Comparison of ENCODE assay signal across 23 cellular contexts in genomic region chr1:26684763-26685162, GRCh38. TPM values are rescaled to one million over a fixed set of nuclear protein-coding genes. Genes with fewer than 3 reads are reported as not detected.
DNase-seq lines count a peak whose midpoint lies in the region; ATAC-seq, FAIRE-seq and TF ChIP-seq lines count a peak whose summit lies in the region.
"Had no signal": no experiment of that assay in that cellular context is flagged by ENCODE, and none has a peak within 500 bp of the region (broad histone marks: within the 10 kb centered on the region; RNA-seq: fewer than 3 reads in every experiment).

No MANE protein-coding gene starts in this region.

- peaks cover under 1 to 9% of the 10 kb centered on the region in 2 donors for H3K4me1 Mint-ChIP-seq in stimulated activated naive B cell treated with anti-CD40 and anti-IgM and Interleukin-4, amounts not matched to agents 10 μg/mL and 1 μg/mL and 100 μg/mL, for 72 hours
- H3K4me1 Mint-ChIP-seq in mesothelial cell of epicardium: peaks cover 6% of the 10 kb centered on the region

- no peak overlapping the region for H3K18ac ChIP-seq in mesendoderm (ENCODE audit: low read length)

- H2AFZ ChIP-seq in K562 (ENCODE audit: low read depth, low read length): peak overlapping the region; percentile 66

- H3K4ac ChIP-seq in mesendoderm (ENCODE audit: low read depth, low read length): no peak overlapping the region

- TF ChIP-seq POLR2A in GM12892 (IDR thresholded peaks at IDR 0.05; ENCODE audit: low read depth, low read length): no peak
- no peak for TF ChIP-seq POLR2A in K562 (conservative IDR thresholded peaks at IDR 0.05)

- H3K4me3 ChIP-seq in BLaER1 (no peak overlapping the region), K562 (no peak overlapping the region), mesendoderm (ENCODE audit: low read length) (no peak overlapping the region)
- H3K4me3 ChIP-seq: Peyer's patch, SJCRH30 had no signal

- H4K20me1 ChIP-seq in BLaER1 (no peaks in the 10 kb centered on the region), K562 (replicated peaks; ENCODE audit: control insufficient read depth, insufficient read depth, low read length) (no peaks in the 10 kb centered on the region)

- no peak overlapping the region for H2AK5ac ChIP-seq in mesendoderm (ENCODE audit: low read length)

- BruUV-seq in K562 (replicated peaks; lab: Mats Ljungman, UMichigan): no TSS peak

- H3K79me1 ChIP-seq in mesendoderm (ENCODE audit: low read length): no peaks in the 10 kb centered on the region

- CTCF ChIA-PET in K562 (lab: Yijun Ruan, JAX; ENCODE audit: low intra/inter-chr PET ratio): interaction anchor here (0.6 kb wide), 1 partner anchor 108 kb away, joined by 4 read pairs; no protein-coding TSS in a partner anchor

- peaks cover 17% of the 10 kb centered on the region for H3K4me1 ChIP-seq in BLaER1
- H3K4me1 ChIP-seq in K562 (replicated peaks in 1 of 2; ENCODE audit: control insufficient read depth in 2 of 2, insufficient read depth in 2 of 2, low read length in 2 of 2): peaks cover 21 to 23% of the 10 kb centered on the region in 2 experiments; a peak in 4 of 5 replicates
- no peaks in the 10 kb centered on the region for H3K4me1 ChIP-seq in mesendoderm (ENCODE audit: control insufficient read depth, low read depth, low read length)
- H3K4me1 ChIP-seq: Peyer's patch, SJCRH30 had no signal

- POLR2A ChIA-PET in K562 (lab: Yijun Ruan, JAX): interaction anchor here (0.6 to 9.7 kb wide), 4 partner anchors 12 to 754 kb away, joined by 3 to 159 read pairs (median 4); partner anchors contain the start of gene ARID1A

- H3K27me3 ChIP-seq in BLaER1 (no peaks in the 10 kb centered on the region), K562 (ENCODE audit: control insufficient read depth in 2 of 2, insufficient read depth in 2 of 2, low read length in 2 of 2) (no peaks in the 10 kb centered on the region), mesendoderm (ENCODE audit: insufficient read depth, low read length, poor library complexity) (no peaks in the 10 kb centered on the region)
- H3K27me3 ChIP-seq: Peyer's patch, SJCRH30 had no signal

- no peaks in the 10 kb centered on the region for H3K36me3 ChIP-seq in BLaER1
- no peaks in the 10 kb centered on the region for H3K36me3 ChIP-seq in K562 (ENCODE audit: control insufficient read depth, insufficient read depth, low read length)
- no peaks in the 10 kb centered on the region for H3K36me3 ChIP-seq in mesendoderm (ENCODE audit: control insufficient read depth, insufficient read depth, low read length)
- H3K36me3 ChIP-seq: Peyer's patch, SJCRH30 had no signal

- 79% methylated on average over 2 of the region's 2 CpGs for WGBS in K562 (ENCODE audit: insufficient coverage, low coverage, missing lambda C conversion rate)
- no CpG with 5 or more reads among the region's 2 CpGs for WGBS in mesendoderm (ENCODE audit: extremely low coverage, insufficient coverage, low lambda C conversion rate)

- H3K27me3 Mint-ChIP-seq in stimulated activated naive B cell treated with anti-CD40 and anti-IgM and Interleukin-4, amounts not matched to agents 10 μg/mL and 1 μg/mL and 100 μg/mL, for 72 hours: no peaks in the 10 kb centered on the region
- H3K27me3 Mint-ChIP-seq in mesothelial cell of epicardium (ENCODE audit: low read depth): no peaks in the 10 kb centered on the region
- H3K27me3 Mint-ChIP-seq: T-cell had no signal

- DNase-seq in GM12892 (ENCODE audit: insufficient read length) (no peak), K562 (ENCODE audit: extremely low read depth in 1 of 4, low spot score in 3 of 4) (peak in 1 of 4 experiments; percentile 6), mesothelial cell of epicardium (ENCODE audit: low spot score in 2 of 2, unreplicated experiment in 2 of 2) (no peak), left cardiac atrium (no peak), mesendoderm (no peak)
- DNase-seq in stimulated activated naive B cell treated with anti-CD40 and anti-IgM and Interleukin-4, amounts not matched to agents 10 μg/mL and 1 μg/mL and 100 μg/mL, for 72 hours: no peak
- DNase-seq: COR-L47, DMS79, H7, NCI-H1092 treated with DMSO at 0.1 percent for 48 hours, NCI-H146, NCI-H2029, NCI-H2227 treated with DMSO at 0.1 percent for 48 hours, NCI-H510A, NCI-H774, Peyer's patch, SJCRH30, T-cell had no signal

- H3K56ac ChIP-seq in mesendoderm (ENCODE audit: low read length): no peak overlapping the region

- no peak overlapping the region for H3K27ac ChIP-seq in BLaER1
- peak overlapping the region; percentile 71 for H3K27ac ChIP-seq in K562 (ENCODE audit: extremely low read depth, low read depth, low read length)
- no peak overlapping the region for H3K27ac ChIP-seq in mesendoderm (ENCODE audit: low read depth, low read length)
- H3K27ac ChIP-seq: HL-60, KMS-11, Peyer's patch, SJCRH30 had no signal

- H3K4me2 ChIP-seq in BLaER1: peak overlapping the region; percentile 55; the same call in 1 of the 2 replicates
- peak overlapping the region; percentile 65 for H3K4me2 ChIP-seq in K562 (ENCODE audit: insufficient read depth, low read length)
- H3K4me2 ChIP-seq in mesendoderm (ENCODE audit: low read length): no peak overlapping the region
- H3K4me2 ChIP-seq: KMS-11 had no signal

- no peak overlapping the region for H2BK5ac ChIP-seq in mesendoderm (ENCODE audit: low read length)

- no peak for TF ChIP-seq EP300 in K562 (IDR thresholded peaks at IDR 0.05; ENCODE audit: low read length)

- no peaks in the 10 kb centered on the region for H3K9me1 ChIP-seq in K562 (ENCODE audit: control insufficient read depth, insufficient read depth, low read length)

- no peak for TF ChIP-seq CTCF in K562 (IDR thresholded peaks at IDR 0.05 in 2 of 3, conservative IDR thresholded peaks at IDR 0.05 in 1 of 3; ENCODE audit: insufficient read depth in 2 of 3, low read depth in 1 of 3, low read length in 3 of 3)
- TF ChIP-seq CTCF in mesothelial cell of epicardium (IDR thresholded peaks at IDR 0.05; ENCODE audit: unreplicated experiment): no peak

- H3K9ac ChIP-seq in BLaER1: no peak overlapping the region
- H3K9ac ChIP-seq in K562 (ENCODE audit: insufficient read depth in 1 of 2, low read depth in 2 of 2, low read length in 2 of 2): peak overlapping the region; percentile 3 to 82; a peak in 3 of 4 replicates
- H3K9ac ChIP-seq in mesendoderm (ENCODE audit: low read length): no peak overlapping the region
- H3K9ac ChIP-seq: KMS-11 had no signal

- no peak overlapping the region for H3K4me3 Mint-ChIP-seq in stimulated activated naive B cell treated with anti-CD40 and anti-IgM and Interleukin-4, amounts not matched to agents 10 μg/mL and 1 μg/mL and 100 μg/mL, for 72 hours
- no peak overlapping the region for H3K4me3 Mint-ChIP-seq in mesothelial cell of epicardium
- H3K4me3 Mint-ChIP-seq: T-cell had no signal

- H4K8ac ChIP-seq in mesendoderm (ENCODE audit: low read depth, low read length): no peak overlapping the region

- H2BK15ac ChIP-seq in mesendoderm (replicated peaks; ENCODE audit: low read depth): no peak overlapping the region

- no peak overlapping the region for H2BK120ac ChIP-seq in mesendoderm (ENCODE audit: low read depth, low read length)

- H3K9me3 ChIP-seq in BLaER1: no peaks in the 10 kb centered on the region
- H3K9me3 ChIP-seq in K562 (replicated peaks; ENCODE audit: control insufficient read depth, insufficient read depth, low read depth, low read length): no peaks in the 10 kb centered on the region
- H3K9me3 ChIP-seq: Peyer's patch, SJCRH30 had no signal

- no peak for TF ChIP-seq RAD21 in K562 (CRISPR knock-in tag; conservative IDR thresholded peaks at IDR 0.05 in 1 of 2, IDR thresholded peaks at IDR 0.05 in 1 of 2)

- no peak overlapping the region for H3K27ac Mint-ChIP-seq in stimulated activated naive B cell treated with anti-CD40 and anti-IgM and Interleukin-4, amounts not matched to agents 10 μg/mL and 1 μg/mL and 100 μg/mL, for 72 hours
- H3K27ac Mint-ChIP-seq in mesothelial cell of epicardium: no peak overlapping the region
- H3K27ac Mint-ChIP-seq: T-cell had no signal

- no peaks in the 10 kb centered on the region for H3K9me3 Mint-ChIP-seq in stimulated activated naive B cell treated with anti-CD40 and anti-IgM and Interleukin-4, amounts not matched to agents 10 μg/mL and 1 μg/mL and 100 μg/mL, for 72 hours
- H3K9me3 Mint-ChIP-seq in mesothelial cell of epicardium: no peaks in the 10 kb centered on the region
- H3K9me3 Mint-ChIP-seq: T-cell had no signal

- FAIRE-seq in GM12892 (lab: Jason Lieb, UNC) (peak; percentile 67), K562 (lab: Jason Lieb, UNC) (no peak)
- FAIRE-seq: GM19239, HepG2 had no signal

- H3K23ac ChIP-seq in mesendoderm (ENCODE audit: low read length): no peak overlapping the region

- in situ Hi-C loops in K562 (cut with MboI): no loop called here

- peak; percentile 3; the same call in 1 of the 3 replicates for ATAC-seq in K562
- peak; percentile 36 to 61 for ATAC-seq in stimulated activated naive B cell treated with anti-CD40 and anti-IgM and Interleukin-4, amounts not matched to agents 10 μg/mL and 1 μg/mL and 100 μg/mL, for 72 hours (replicated peaks)
- ATAC-seq in left cardiac atrium: no peak
- ATAC-seq: HepG2, T-cell had no signal

- no peak overlapping the region for H4K5ac ChIP-seq in mesendoderm (ENCODE audit: low read length)

- no peaks in the 10 kb centered on the region for H3K36me3 Mint-ChIP-seq in stimulated activated naive B cell treated with anti-CD40 and anti-IgM and Interleukin-4, amounts not matched to agents 10 μg/mL and 1 μg/mL and 100 μg/mL, for 72 hours
- no peaks in the 10 kb centered on the region for H3K36me3 Mint-ChIP-seq in mesothelial cell of epicardium
- H3K36me3 Mint-ChIP-seq: T-cell had no signal

- H3K79me2 ChIP-seq in K562 (ENCODE audit: control insufficient read depth, insufficient read depth, low read length) (no peaks in the 10 kb centered on the region), mesendoderm (ENCODE audit: control insufficient read depth, insufficient read depth, low read length) (no peaks in the 10 kb centered on the region)

- intact Hi-C loops in K562 (cut with micrococcal nuclease) (no loop called here), left cardiac atrium (cut with DNase I) (no loop called here)

RNA-seq across cellular contexts. Expression of gene ARID1A, which starts 11.1 kb away (rescaled TPM):
- 35.4 TPM for polyA plus RNA-seq in GM12892 (2012; ENCODE audit: missing spikeins)
- total RNA-seq in K562 (2011; cell fraction: chromatin; rRNA removed; ENCODE audit: low replicate concordance): 233 and 329 TPM in 2 replicates
- 114 and 132 TPM in 2 replicates for total RNA-seq in K562 (2011; cell fraction: nucleolus; rRNA removed)
- total RNA-seq in K562 (2011; cell fraction: nucleoplasm; rRNA removed): 181 and 229 TPM in 2 replicates
- total RNA-seq in K562 (2014; rRNA removed): 22.1 and 28.9 TPM in 2 replicates
- total RNA-seq in K562 (2014; rRNA removed; fragmentation: Illumina TruSeq; extraction: Trizol): 23.9 and 24.6 TPM in 2 replicates
- 22.5 and 25.3 TPM in 2 replicates for total RNA-seq in K562 (2015; rRNA removed; fragmentation: Illumina TruSeq; extraction: Trizol)
- 74.6 and 88.3 TPM in 2 replicates for total RNA-seq in K562 (2021)
- polyA plus RNA-seq in K562 (2011; rRNA removed): 12.9 and 27.1 TPM in 2 replicates
- polyA plus RNA-seq in K562 (2011; cell fraction: cytosol; rRNA removed): 20.1 and 23.5 TPM in 2 replicates
- 59.8 and 83.5 TPM in 2 replicates for polyA plus RNA-seq in K562 (2011; cell fraction: nucleus; rRNA removed)
- 54.3 and 62.2 TPM in 2 replicates for polyA plus RNA-seq in K562 (2012)
- 70.1 and 79.0 TPM in 2 replicates for polyA plus RNA-seq in K562 (2014; fragmentation: Illumina TruSeq; extraction: Trizol)
- polyA plus RNA-seq in K562 (2014; fragmentation: Nextera tagmentation; extraction: Ambion mirVana): 10 to 100 TPM in 1 of 2 experiments, 1 to 10 TPM in 1; 8.3 to 20.2 TPM
- polyA plus RNA-seq in K562 (2014; rRNA removed): 38.6 and 38.7 TPM in 2 replicates
- polyA minus RNA-seq in K562 (2011; rRNA and poly(A)+ RNA removed): 35.4 and 49.8 TPM in 2 replicates
- polyA minus RNA-seq in K562 (2011; cell fraction: cytosol; rRNA and poly(A)+ RNA removed): 61.6 and 92.0 TPM in 2 replicates
- polyA minus RNA-seq in K562 (2011; cell fraction: nucleus; rRNA and poly(A)+ RNA removed): 27.9 and 38.8 TPM in 2 replicates
- total RNA-seq in mesothelial cell of epicardium: 144 to 160 TPM (median 149 TPM) in 3 replicates
- total RNA-seq in left cardiac atrium: 10 to 100 TPM; 34.5 to 38.5 TPM
- 96.8 TPM for polyA plus RNA-seq in mesendoderm (2013, experiment 1 of 2)
- polyA plus RNA-seq in mesendoderm (2013, experiment 2 of 2): 97.9 TPM

Comparison
In these comparisons a context has a peak if more than half of its experiments do, and no peak if none do; other contexts are left out.
1. H3K9ac ChIP-seq: peak in K562 (2 of 2); none in BLaER1 (single experiment) and mesendoderm (single experiment).
2. ATAC-seq: peak in K562 (single experiment) and stimulated activated naive B cell treated with anti-CD40 and anti-IgM and Interleukin-4, amounts not matched to agents 10 μg/mL and 1 μg/mL and 100 μg/mL, for 72 hours (2 of 2); none in left cardiac atrium (0 of 2).